In genomic region chr10:45468110-45468509, GRCh38 we compare ENCODE assay signal across 2 cellular contexts.
TF ChIP-seq lines count a peak whose summit lies in the region.

No MANE protein-coding gene starts in this region.

TF ChIP-seq in HepG2, 621 proteins besides CTCF, POLR2A, EP300 and RAD21 (continued from another document):
- peak; percentile 35; the same call in 1 of the 2 replicates for TF ChIP-seq ZBTB33 (CRISPR knock-in tag; IDR thresholded peaks at IDR 0.05)
- TF ChIP-seq ZKSCAN5 (CRISPR knock-in tag; IDR thresholded peaks at IDR 0.05), result no peak
- no peak for TF ChIP-seq CHD2 (IDR thresholded peaks at IDR 0.05; ENCODE audit: low read depth, low read length)
- TF ChIP-seq ZNF546 (CRISPR knock-in tag; conservative IDR thresholded peaks at IDR 0.05), result no peak
- TF ChIP-seq MAFK (conservative IDR thresholded peaks at IDR 0.05 in 1 of 2, IDR thresholded peaks at IDR 0.05 in 1 of 2; ENCODE audit: low read length in 2 of 2), result no peak
- TF ChIP-seq ZNF589 (CRISPR knock-in tag; conservative IDR thresholded peaks at IDR 0.05), result no peak

TF ChIP-seq in SK-N-SH, 30 proteins besides CTCF, POLR2A, EP300 and RAD21 (continued from another document):
- TF ChIP-seq USF1 (IDR thresholded peaks at IDR 0.05; ENCODE audit: borderline replicate concordance, low read depth) (no peak), EZH2phosphoT487 (IDR thresholded peaks at IDR 0.05; ENCODE audit: borderline replicate concordance, low read depth) (no peak), SMC3 (IDR thresholded peaks at IDR 0.05; ENCODE audit: low read depth, low read length) (no peak)
TF ChIP-seq in SK-N-SH: peak in this region for 0.
